1 cellular context compared by ENCODE assay signal in genomic region chr3:140682586-140682985, GRCh38.
TF ChIP-seq lines count a peak whose summit lies in the region.

No MANE protein-coding gene starts in this region.

TF ChIP-seq in GM23338, 12 proteins besides CTCF, POLR2A, EP300 and RAD21 (continued from another document):
- TF ChIP-seq REST (IDR thresholded peaks at IDR 0.05; ENCODE audit: unreplicated experiment): no peak
- TF ChIP-seq EZH2 (IDR thresholded peaks at IDR 0.05; ENCODE audit: low read depth, unreplicated experiment): no peak
- TF ChIP-seq STAT1 (IDR thresholded peaks at IDR 0.05; ENCODE audit: unreplicated experiment): no peak
- no peak for TF ChIP-seq ZNF114 (CRISPR knock-in tag; IDR thresholded peaks at IDR 0.05)
